ENCODE assay signal across 1 cellular context in genomic region chr4:173963523-173963922, GRCh38.
TF ChIP-seq lines count a peak whose summit lies in the region.
"Not testable (repeated sequence)": the region's sequence is repeated elsewhere in the genome, so short reads cannot be mapped to it uniquely, and the experiment has no call there.

No MANE protein-coding gene starts in this region.

- POLR2A ChIA-PET in HEK293 (lab: Yijun Ruan, JAX), result not testable (repeated sequence)

- not testable (repeated sequence) for TF ChIP-seq CTCF in HEK293 (tag by site-specific recombination; IDR thresholded peaks at IDR 0.05)

- H3K36me3 ChIP-seq in HEK293 (ENCODE audit: control insufficient read depth in 2 of 2, insufficient read depth in 1 of 2, low read length in 2 of 2), result not testable (repeated sequence)

- H3K4me3 ChIP-seq in HEK293 (ENCODE audit: low read depth, low read length), result not testable (repeated sequence)

- CTCF ChIA-PET in HEK293 (lab: Yijun Ruan, JAX), result not testable (repeated sequence)

- H3K9me3 ChIP-seq in HEK293 (ENCODE audit: control insufficient read depth, insufficient read depth, low read depth, low read length), result not testable (repeated sequence)

- H3K27ac ChIP-seq in HEK293 (ENCODE audit: extremely low read depth, low read depth, low read length), result not testable (repeated sequence)

- H3K4me1 ChIP-seq in HEK293 (ENCODE audit: control insufficient read depth, insufficient read depth, low read length), result not testable (repeated sequence)

TF ChIP-seq in HEK293, 187 proteins besides CTCF, POLR2A, EP300 and RAD21:
- TF ChIP-seq SCRT1 (tag by site-specific recombination; IDR thresholded peaks at IDR 0.05; ENCODE audit: borderline replicate concordance), result peak; percentile 57; the same call in 1 of the 2 replicates
- TF ChIP-seq SCRT2 (tag by site-specific recombination; IDR thresholded peaks at IDR 0.05), result peak; percentile 52
TF ChIP-seq in HEK293: peak in this region for 2; not testable (repeated sequence) for 185.
